In genomic region chr11:74050465-74050864, GRCh38 we compare ENCODE assay signal across 23 cellular contexts.
"Had no signal": no experiment of that assay in that cellular context is flagged by ENCODE, and none has a peak within 500 bp of the region (broad histone marks: within the 10 kb centered on the region; RNA-seq: fewer than 3 reads in every experiment).

No MANE protein-coding gene starts in this region.

- H3K9me3 Mint-ChIP-seq: immature natural killer cell, naive B cell, nephron had no signal

- H3K4me3 Mint-ChIP-seq: immature natural killer cell, naive B cell, nephron had no signal

- FAIRE-seq: keratinocyte had no signal

- DNase-seq: cortex of kidney; dorsolateral prefrontal cortex; effector CD8-positive, alpha-beta T cell; gastrocnemius medialis; heart right ventricle; immature natural killer cell; left colon; left ventricle myocardium superior; mesenchymal stem cell; midbrain; naive B cell; stimulated activated CD4-positive, alpha-beta T cell treated with anti-CD3 and anti-CD28 coated beads, Interleukin-2, amount 100 ng/mL, for 24 hours; stimulated activated CD4-positive, alpha-beta T cell treated with anti-CD3 and anti-CD28 coated beads, Interleukin-4, amount 100 ng/mL, for 4 hours; stimulated activated naive CD4-positive, alpha-beta T cell; stomach; substantia nigra; transverse colon had no signal

- H3K4me1 Mint-ChIP-seq: nephron had no signal

- H3K27ac Mint-ChIP-seq: immature natural killer cell, naive B cell, nephron had no signal

- H3K4me3 ChIP-seq: dorsolateral prefrontal cortex, gastrocnemius medialis, heart right ventricle, lung, skin epidermis, stomach, thoracic aorta, transverse colon had no signal

- ATAC-seq: gastrocnemius medialis, heart right ventricle, left colon, left ventricle myocardium superior, sciatic nerve had no signal
